In the genomic region with DNA sequence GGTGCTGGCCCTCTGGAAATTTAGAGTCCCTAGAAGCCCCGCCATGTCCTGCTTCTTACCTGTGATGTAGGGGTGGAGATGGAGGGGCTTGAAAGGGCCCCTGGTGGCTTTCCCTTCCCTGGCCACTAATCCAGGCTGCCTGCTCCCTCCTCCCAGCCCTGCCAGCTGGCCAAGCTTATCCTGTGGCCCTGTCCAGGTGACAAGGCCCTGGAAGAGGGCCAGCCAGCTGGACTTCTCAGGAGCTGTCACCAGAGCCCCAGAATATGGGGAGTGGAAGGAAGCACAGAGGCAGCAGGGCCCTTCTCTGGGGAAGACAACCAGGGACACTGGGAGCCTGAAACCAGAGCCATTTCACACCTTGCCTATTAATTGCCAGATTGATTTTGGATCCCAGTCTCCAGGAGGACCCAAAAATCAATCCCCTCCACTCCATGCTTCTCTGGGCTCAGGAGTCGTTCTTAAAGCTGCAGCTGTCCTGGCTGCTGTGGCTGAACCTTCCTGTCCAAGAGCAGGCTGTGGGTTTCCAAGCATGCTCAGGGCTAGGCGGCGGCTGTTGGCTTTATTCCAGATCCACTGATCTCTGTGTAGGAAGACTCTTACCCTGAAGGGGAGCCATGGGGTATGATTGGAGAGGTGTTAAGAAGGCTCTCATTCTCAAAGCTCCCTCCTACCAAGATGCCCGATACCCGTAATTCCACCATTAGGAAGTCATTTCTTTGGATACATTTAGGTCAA, we compare ENCODE assay signal across 11 cellular contexts. TPM values are rescaled to one million over a fixed set of nuclear protein-coding genes. Genes with fewer than 3 reads are reported as not detected.
DNase-seq lines count a peak whose midpoint lies in the region; ATAC-seq, FAIRE-seq and TF ChIP-seq lines count a peak whose summit lies in the region.
"Had no signal": no experiment of that assay in that cellular context is flagged by ENCODE, and none has a peak within 500 bp of the region (broad histone marks: within the 10 kb centered on the region; RNA-seq: fewer than 3 reads in every experiment).

No MANE protein-coding gene starts in this region.

- H3K27me3 ChIP-seq in PC-3 (ENCODE audit: low read length) (peaks cover 22% of the 10 kb centered on the region), skeletal muscle tissue (ENCODE audit: control insufficient read depth in 3 of 3, insufficient read depth in 3 of 3, low read length in 3 of 3) (peaks cover 0 to 13% (median 8%) of the 10 kb centered on the region in 3 donors)

- FAIRE-seq in RCC 7860 (lab: Jason Lieb, UNC) = no peak

- H3K27ac ChIP-seq in PC-3 (ENCODE audit: low read length) (no peak overlapping the region), skeletal muscle tissue (ENCODE audit: low read depth, low read length) (no peak overlapping the region)

- H3K4me3 ChIP-seq in PC-3 (ENCODE audit: low read length) (no peak overlapping the region), fibroblast of villous mesenchyme (ENCODE audit: low read depth, low read length) (no peak overlapping the region), skeletal muscle tissue (ENCODE audit: low read length in 3 of 3) (no peak overlapping the region)

- no TSS peak for BruUV-seq in PC-3 (replicated peaks; lab: Mats Ljungman, UMichigan)

- H3K9me3 ChIP-seq in PC-3 (ENCODE audit: low read length) (no peaks in the 10 kb centered on the region), skeletal muscle tissue (ENCODE audit: control insufficient read depth in 3 of 3, low read length in 3 of 3) (no peaks in the 10 kb centered on the region)

- H3K4me1 ChIP-seq in PC-3 (ENCODE audit: insufficient read depth, low read length) (0 out of 2 replicates have a peak, but pooled peaks cover 4% of the 10 kb centered on the region), skeletal muscle tissue (ENCODE audit: control insufficient read depth in 3 of 3, insufficient read depth in 3 of 3, low read length in 3 of 3) (peaks cover 24 to 40% (median 37%) of the 10 kb centered on the region in 3 donors)

- no peak for TF ChIP-seq CTCF in PC-3 (conservative IDR thresholded peaks at IDR 0.05; ENCODE audit: low read depth, low read length)
- no peak for TF ChIP-seq CTCF in fibroblast of villous mesenchyme (IDR thresholded peaks at IDR 0.05; ENCODE audit: insufficient read depth, low read depth, low read length)

- H3K9ac ChIP-seq in PC-3 (ENCODE audit: low read length) (no peak overlapping the region), skeletal muscle tissue (ENCODE audit: low read depth in 1 of 3, low read length in 3 of 3) (peak overlapping the region in 2 of 3 donors; percentile 12 to 33)

- intact Hi-C loops in PC-3 (cut with micrococcal nuclease) = no loop called here

- POLR2A ChIA-PET in PC-3 (lab: Charles Lee; ENCODE audit: unreplicated experiment) = no interaction called here

- no peaks in the 10 kb centered on the region for H3K9me2 ChIP-seq in PC-3 (replicated peaks; ENCODE audit: low read length)

- H4K20me1 ChIP-seq in PC-3 (ENCODE audit: low read length) = no peaks in the 10 kb centered on the region

- DNase-seq in NCI-H345 (lab: John Stamatoyannopoulos, UW) = peak; percentile 2
- no peak for DNase-seq in NCI-H345 treated with DMSO at 0.1 percent for 48 hours (lab: John Stamatoyannopoulos, UW; ENCODE audit: unreplicated experiment)
- DNase-seq in PC-3 = peak; percentile 37
- peak; percentile 8 for DNase-seq in fibroblast of villous mesenchyme (ENCODE audit: low read depth)
- DNase-seq in RCC 7860 (ENCODE audit: low spot score) = no peak
- DNase-seq in NCI-H2171 (lab: John Stamatoyannopoulos, UW) = no peak
- DNase-seq: activated CD4-positive, alpha-beta T cell treated with anti-CD3 and anti-CD28 coated beads, Interleukin-2, amount 10 ng/mL, durations not matched to agents 24 days and 14 days; activated gamma-delta T cell; cortex of kidney had no signal

- H3F3A ChIP-seq in PC-3 (ENCODE audit: low read length, unreplicated experiment) = no peaks in the 10 kb centered on the region

- H3K79me2 ChIP-seq in PC-3 (ENCODE audit: low read length) = no peaks in the 10 kb centered on the region

- CTCF ChIA-PET in PC-3 (lab: Charles Lee) = no interaction called here

- H2AFZ ChIP-seq in PC-3 (ENCODE audit: low read length) = no peak overlapping the region

- H3K4me2 ChIP-seq in PC-3 (ENCODE audit: low read length) = no peak overlapping the region

- ATAC-seq in PC-3 = no peak
- ATAC-seq in GM18498 (IDR thresholded peaks at IDR 0.05; ENCODE audit: unreplicated experiment) = no peak

- no peaks in the 10 kb centered on the region for H3K36me3 ChIP-seq in PC-3 (ENCODE audit: low read depth, low read length)
- no peaks in the 10 kb centered on the region for H3K36me3 ChIP-seq in skeletal muscle tissue (ENCODE audit: control insufficient read depth in 3 of 3, insufficient read depth in 3 of 3, low read length in 3 of 3)

RNA-seq across cellular contexts. Expression of a gene that starts 52.6 kb away (rescaled TPM):
- total RNA-seq in PC-3 (2014; rRNA removed) (277 and 283 TPM in 2 replicates), fibroblast of villous mesenchyme (24.2 and 26.8 TPM in 2 replicates), skeletal muscle tissue (34.4 TPM)

Comparison
In these comparisons a context has a peak if more than half of its experiments do, and no peak if none do; other contexts are left out.
1. DNase-seq: peak in NCI-H345 (single experiment), PC-3 (single experiment) and fibroblast of villous mesenchyme (single experiment); none in NCI-H345 treated with DMSO at 0.1 percent for 48 hours (single experiment), RCC 7860 (single experiment) and NCI-H2171 (single experiment).